8 cellular contexts compared by ENCODE assay signal in the genomic region with DNA sequence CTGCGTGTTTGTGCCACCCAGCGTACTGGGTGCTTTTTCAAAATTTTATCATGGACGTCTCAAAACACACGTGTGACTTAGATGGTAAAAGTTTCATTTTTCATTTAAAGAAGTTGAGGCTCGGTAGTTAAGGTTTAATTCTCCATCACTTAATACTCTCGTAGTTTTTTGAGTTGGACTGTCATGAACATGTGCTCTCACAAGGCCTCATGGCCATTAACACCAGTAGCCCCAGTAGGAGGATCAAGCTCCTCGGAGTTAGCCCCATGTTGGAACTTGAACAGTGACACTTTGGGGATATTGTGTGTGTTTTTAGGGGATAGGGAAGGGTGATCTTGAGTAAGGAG. TPM values are rescaled to one million over a fixed set of nuclear protein-coding genes. Genes with fewer than 3 reads are reported as not detected.
A peak's percentile ranks its signal among the peaks of the same experiment; 100 is the strongest.
DNase-seq lines count a peak whose midpoint lies in the region; ATAC-seq, FAIRE-seq and TF ChIP-seq lines count a peak whose summit lies in the region.

No MANE protein-coding gene starts in this region.

- H3K4me1 ChIP-seq in RWPE2 (ENCODE audit: insufficient read depth, poor library complexity, severe bottlenecking): peaks cover 9% of the 10 kb centered on the region

- no peaks in the 10 kb centered on the region for H3K27me3 ChIP-seq in RWPE2 (ENCODE audit: insufficient read depth, poor library complexity, severe bottlenecking)

- DNase-seq in GM12892 (ENCODE audit: insufficient read length) (no peak), RWPE2 (ENCODE audit: low spot score) (no peak), fibroblast of mammary gland (ENCODE audit: low read depth) (peak; percentile 19), retinal pigment epithelial cell (ENCODE audit: low read depth) (no peak), dedifferentiated amniotic fluid mesenchymal stem cell (ENCODE audit: extremely low spot score) (no peak), NCI-H69 (lab: John Stamatoyannopoulos, UW) (no peak), AG08395 (ENCODE audit: low spot score) (no peak)

- peak overlapping the region; percentile 59 for H3K4me3 ChIP-seq in RWPE2 (ENCODE audit: severe bottlenecking)
- H3K4me3 ChIP-seq in fibroblast of mammary gland (ENCODE audit: control insufficient read depth, low read depth, low read length): peak overlapping the region; percentile 80
- H3K4me3 ChIP-seq in retinal pigment epithelial cell (ENCODE audit: low read length): peak overlapping the region; percentile 72

- TF ChIP-seq CTCF in RWPE2 (IDR thresholded peaks at IDR 0.05; ENCODE audit: poor library complexity, severe bottlenecking) (no peak), fibroblast of mammary gland (conservative IDR thresholded peaks at IDR 0.05; ENCODE audit: control insufficient read depth, insufficient read depth, low read depth, low read length) (no peak), retinal pigment epithelial cell (conservative IDR thresholded peaks at IDR 0.05; ENCODE audit: low read depth, low read length) (no peak)

- no peaks in the 10 kb centered on the region for H3K9me3 ChIP-seq in RWPE2 (ENCODE audit: severe bottlenecking)

- H3K36me3 ChIP-seq in RWPE2 (ENCODE audit: low read depth): peaks cover 9% of the 10 kb centered on the region; the same call in 1 of the 2 replicates

- no peak for TF ChIP-seq POLR2A in GM12892 (IDR thresholded peaks at IDR 0.05; ENCODE audit: low read depth, low read length)

- no peak for ATAC-seq in RWPE2 (ENCODE audit: low read depth)
- ATAC-seq in HG02623 (IDR thresholded peaks at IDR 0.05; ENCODE audit: unreplicated experiment): no peak

- FAIRE-seq in GM12892 (lab: Jason Lieb, UNC): peak; percentile 36

- peak overlapping the region; percentile 38 for H3K27ac ChIP-seq in RWPE2 (ENCODE audit: poor library complexity, severe bottlenecking)

RNA-seq across cellular contexts. Expression of a gene that starts 15.3 kb away (rescaled TPM):
- 0.19 TPM for polyA plus RNA-seq in GM12892 (2012; ENCODE audit: missing spikeins)

RNA-seq across cellular contexts. Expression of a gene that starts 50.6 kb away (rescaled TPM):
- 468 TPM for polyA plus RNA-seq in GM12892 (2012; ENCODE audit: missing spikeins)
